29 cellular contexts compared by ENCODE assay signal in genomic region chr12:107554941-107555340, GRCh38.
"Had no signal": no experiment of that assay in that cellular context is flagged by ENCODE, and none has a peak within 500 bp of the region (broad histone marks: within the 10 kb centered on the region; RNA-seq: fewer than 3 reads in every experiment).

No MANE protein-coding gene starts in this region.

- ATAC-seq: Panc1 had no signal

- H3K4me1 Mint-ChIP-seq: activated CD4-positive, alpha-beta memory T cell treated with anti-CD3 and anti-CD28 coated beads, Interleukin-2, amount 10 ng/mL, durations not matched to agents 7 days and 5 days; activated naive CD4-positive, alpha-beta T cell treated with anti-CD3 and anti-CD28 coated beads, Interleukin-2, amount 50 U/mL, for 24 hours had no signal

- DNase-seq: activated CD4-positive, alpha-beta memory T cell treated with anti-CD3 and anti-CD28 coated beads, Interleukin-2, amount 10 ng/mL, durations not matched to agents 7 days and 5 days; activated CD4-positive, alpha-beta T cell treated with anti-CD3 and anti-CD28 coated beads for 1 hour; activated CD4-positive, alpha-beta T cell treated with anti-CD3 and anti-CD28 coated beads for 48 hours; activated CD4-positive, CD25-positive, alpha-beta regulatory T cell; activated CD8-positive, alpha-beta memory T cell treated with anti-CD3 and anti-CD28 coated beads for 24 hours; activated gamma-delta T cell; activated naive CD4-positive, alpha-beta T cell treated with Interleukin-2 at 50 U/mL for 16 hours; activated naive CD8-positive, alpha-beta T cell treated with anti-CD3 and anti-CD28 coated beads, Interleukin-2, amount 10 ng/mL, durations not matched to agents 7 days and 5 days; activated T-cell treated with anti-CD3 and anti-CD28 coated beads, Interleukin-2, amount 50 U/mL, for 24 hours; amygdala; Kasumi-1; KG1; NCI-H1105; NCI-H1436; NCI-H1694; NCI-H1930; NCI-H2171 treated with DMSO at 0.1 percent for 48 hours; NCI-H2227 treated with DMSO at 0.1 percent for 48 hours; NCI-H446; NCI-H510A treated with DMSO at 0.1 percent for 48 hours; NCI-H526 treated with DMSO at 0.1 percent for 48 hours; NCI-H774; SHP77; SJCRH30; T1000; WERI-Rb-1 had no signal

- H3K9me3 Mint-ChIP-seq: activated CD4-positive, alpha-beta memory T cell treated with anti-CD3 and anti-CD28 coated beads, Interleukin-2, amount 10 ng/mL, durations not matched to agents 7 days and 5 days; activated naive CD4-positive, alpha-beta T cell treated with anti-CD3 and anti-CD28 coated beads, Interleukin-2, amount 50 U/mL, for 24 hours; activated naive CD8-positive, alpha-beta T cell treated with anti-CD3 and anti-CD28 coated beads, Interleukin-2, amount 10 ng/mL, durations not matched to agents 7 days and 5 days; activated T-cell treated with anti-CD3 and anti-CD28 coated beads, Interleukin-2, amount 50 U/mL, for 24 hours; activated T-helper 2 cell treated with anti-CD3 and anti-CD28 coated beads, Interferon-gamma antibody, Interleukin-2, Interleukin-4, amounts not matched to agents 10 μg/mL and 5 μg/mL and 100 μg/mL, durations not matched to agents 14 hours and 24 hours and 36 hours had no signal

- H3K36me3 Mint-ChIP-seq: activated naive CD8-positive, alpha-beta T cell treated with anti-CD3 and anti-CD28 coated beads, Interleukin-2, amount 10 ng/mL, durations not matched to agents 7 days and 5 days had no signal

- H3K4me3 Mint-ChIP-seq: activated CD4-positive, alpha-beta memory T cell treated with anti-CD3 and anti-CD28 coated beads, Interleukin-2, amount 10 ng/mL, durations not matched to agents 7 days and 5 days; activated naive CD4-positive, alpha-beta T cell treated with anti-CD3 and anti-CD28 coated beads, Interleukin-2, amount 50 U/mL, for 24 hours; activated naive CD8-positive, alpha-beta T cell treated with anti-CD3 and anti-CD28 coated beads, Interleukin-2, amount 10 ng/mL, durations not matched to agents 7 days and 5 days; activated T-cell treated with anti-CD3 and anti-CD28 coated beads, Interleukin-2, amount 50 U/mL, for 24 hours had no signal

- H3K27ac Mint-ChIP-seq: activated CD4-positive, alpha-beta memory T cell treated with anti-CD3 and anti-CD28 coated beads, Interleukin-2, amount 10 ng/mL, durations not matched to agents 7 days and 5 days; activated naive CD4-positive, alpha-beta T cell treated with anti-CD3 and anti-CD28 coated beads, Interleukin-2, amount 50 U/mL, for 24 hours; activated naive CD8-positive, alpha-beta T cell treated with anti-CD3 and anti-CD28 coated beads, Interleukin-2, amount 10 ng/mL, durations not matched to agents 7 days and 5 days; activated T-cell treated with anti-CD3 and anti-CD28 coated beads, Interleukin-2, amount 50 U/mL, for 24 hours; activated T-helper 2 cell treated with anti-CD3 and anti-CD28 coated beads, Interferon-gamma antibody, Interleukin-2, Interleukin-4, amounts not matched to agents 10 μg/mL and 5 μg/mL and 100 μg/mL, durations not matched to agents 14 hours and 24 hours and 36 hours had no signal

- H3K27me3 Mint-ChIP-seq: activated CD4-positive, alpha-beta memory T cell treated with anti-CD3 and anti-CD28 coated beads, Interleukin-2, amount 10 ng/mL, durations not matched to agents 7 days and 5 days; activated naive CD4-positive, alpha-beta T cell treated with anti-CD3 and anti-CD28 coated beads, Interleukin-2, amount 50 U/mL, for 24 hours; activated naive CD8-positive, alpha-beta T cell treated with anti-CD3 and anti-CD28 coated beads, Interleukin-2, amount 10 ng/mL, durations not matched to agents 7 days and 5 days; activated T-cell treated with anti-CD3 and anti-CD28 coated beads, Interleukin-2, amount 50 U/mL, for 24 hours had no signal
